ENCODE assay signal across 17 cellular contexts in the genomic region with DNA sequence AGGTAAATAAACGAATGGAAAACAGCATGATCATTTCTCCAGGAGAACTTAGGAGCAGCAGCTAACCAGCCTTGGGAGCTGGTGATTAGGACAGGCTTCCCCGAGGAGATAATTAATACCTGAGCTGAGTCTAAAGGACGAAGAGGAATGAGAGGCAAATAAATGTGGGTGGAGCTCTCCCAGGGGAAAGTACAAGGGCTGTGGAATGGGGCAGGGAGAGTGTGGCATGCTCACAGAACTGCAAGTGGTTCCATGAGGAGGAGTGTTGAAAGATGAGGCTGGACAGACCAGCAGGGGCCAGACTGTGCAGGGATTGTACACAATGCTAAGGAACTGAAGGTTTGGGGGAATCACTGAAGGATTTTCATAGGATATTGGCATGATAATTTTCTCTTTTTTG.
"Had no signal": no experiment of that assay in that cellular context is flagged by ENCODE, and none has a peak within 500 bp of the region (broad histone marks: within the 10 kb centered on the region; RNA-seq: fewer than 3 reads in every experiment).

No MANE protein-coding gene starts in this region.

- ATAC-seq: activated CD8-positive, alpha-beta memory T cell treated with anti-CD3 and anti-CD28 coated beads, Interleukin-2, amount 10 ng/mL, durations not matched to agents 7 days and 5 days; activated naive CD8-positive, alpha-beta T cell treated with anti-CD3 and anti-CD28 coated beads, Interleukin-2, amount 50 U/mL, for 24 hours; gastrocnemius medialis; heart right ventricle; right cardiac atrium; T-cell had no signal

- H3K27ac ChIP-seq: gastrocnemius medialis, heart right ventricle, stomach, uterus had no signal

- H3K36me3 ChIP-seq: gastrocnemius medialis, heart right ventricle, stomach, uterus had no signal

- H3K9me3 ChIP-seq: gastrocnemius medialis, heart right ventricle, stomach, uterus had no signal

- H3K27me3 ChIP-seq: gastrocnemius medialis, stomach, uterus had no signal

- H3K4me1 ChIP-seq: gastrocnemius medialis, uterus had no signal

- H3K4me3 ChIP-seq: gastrocnemius medialis, heart right ventricle, smooth muscle cell, stomach, uterus had no signal

- DNase-seq: activated CD4-positive, alpha-beta memory T cell treated with anti-CD3 and anti-CD28 coated beads for 36 hours; activated CD8-positive, alpha-beta memory T cell treated with anti-CD3 and anti-CD28 coated beads, Interleukin-2, amount 10 ng/mL, durations not matched to agents 7 days and 5 days; activated naive CD4-positive, alpha-beta T cell treated with anti-CD3 and anti-CD28 coated beads for 36 hours; activated naive CD8-positive, alpha-beta T cell treated with anti-CD3 and anti-CD28 coated beads, Interleukin-2, amount 50 U/mL, for 24 hours; activated T-cell treated with anti-CD3 and anti-CD28 coated beads, Interleukin-2, amount 50 U/mL, for 1 hour; aorta; endodermal cell; gastrocnemius medialis; heart right ventricle; nucleus accumbens; posterior cingulate gyrus; right cardiac atrium; stomach; T-cell; T1000; uterus had no signal
